Comparison of ENCODE assay signal across 1 cellular context in the genomic region with DNA sequence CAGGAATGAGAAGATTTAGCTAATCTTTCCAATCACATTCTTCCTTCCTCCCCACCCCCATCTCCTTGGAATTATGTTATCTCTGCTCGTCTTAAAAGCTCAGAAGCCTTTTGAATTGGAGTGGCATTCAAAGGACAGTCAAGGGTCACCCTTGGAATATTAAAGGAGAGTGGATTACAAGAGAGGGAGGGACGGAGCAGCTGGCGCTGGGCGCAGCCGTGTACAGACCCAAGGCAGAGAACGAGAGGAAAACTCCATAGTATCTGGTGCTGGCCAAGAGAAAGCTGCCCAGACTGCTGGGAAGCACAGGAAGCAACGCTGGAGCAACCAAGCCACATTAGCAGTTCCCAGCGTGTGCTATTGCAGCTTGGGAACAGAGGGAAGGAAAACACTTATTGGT.
TF ChIP-seq lines count a peak whose summit lies in the region.

No MANE protein-coding gene starts in this region.

TF ChIP-seq in GM23338, 12 proteins besides CTCF, POLR2A, EP300 and RAD21 (continued from another document):
- TF ChIP-seq, protein P1, sequence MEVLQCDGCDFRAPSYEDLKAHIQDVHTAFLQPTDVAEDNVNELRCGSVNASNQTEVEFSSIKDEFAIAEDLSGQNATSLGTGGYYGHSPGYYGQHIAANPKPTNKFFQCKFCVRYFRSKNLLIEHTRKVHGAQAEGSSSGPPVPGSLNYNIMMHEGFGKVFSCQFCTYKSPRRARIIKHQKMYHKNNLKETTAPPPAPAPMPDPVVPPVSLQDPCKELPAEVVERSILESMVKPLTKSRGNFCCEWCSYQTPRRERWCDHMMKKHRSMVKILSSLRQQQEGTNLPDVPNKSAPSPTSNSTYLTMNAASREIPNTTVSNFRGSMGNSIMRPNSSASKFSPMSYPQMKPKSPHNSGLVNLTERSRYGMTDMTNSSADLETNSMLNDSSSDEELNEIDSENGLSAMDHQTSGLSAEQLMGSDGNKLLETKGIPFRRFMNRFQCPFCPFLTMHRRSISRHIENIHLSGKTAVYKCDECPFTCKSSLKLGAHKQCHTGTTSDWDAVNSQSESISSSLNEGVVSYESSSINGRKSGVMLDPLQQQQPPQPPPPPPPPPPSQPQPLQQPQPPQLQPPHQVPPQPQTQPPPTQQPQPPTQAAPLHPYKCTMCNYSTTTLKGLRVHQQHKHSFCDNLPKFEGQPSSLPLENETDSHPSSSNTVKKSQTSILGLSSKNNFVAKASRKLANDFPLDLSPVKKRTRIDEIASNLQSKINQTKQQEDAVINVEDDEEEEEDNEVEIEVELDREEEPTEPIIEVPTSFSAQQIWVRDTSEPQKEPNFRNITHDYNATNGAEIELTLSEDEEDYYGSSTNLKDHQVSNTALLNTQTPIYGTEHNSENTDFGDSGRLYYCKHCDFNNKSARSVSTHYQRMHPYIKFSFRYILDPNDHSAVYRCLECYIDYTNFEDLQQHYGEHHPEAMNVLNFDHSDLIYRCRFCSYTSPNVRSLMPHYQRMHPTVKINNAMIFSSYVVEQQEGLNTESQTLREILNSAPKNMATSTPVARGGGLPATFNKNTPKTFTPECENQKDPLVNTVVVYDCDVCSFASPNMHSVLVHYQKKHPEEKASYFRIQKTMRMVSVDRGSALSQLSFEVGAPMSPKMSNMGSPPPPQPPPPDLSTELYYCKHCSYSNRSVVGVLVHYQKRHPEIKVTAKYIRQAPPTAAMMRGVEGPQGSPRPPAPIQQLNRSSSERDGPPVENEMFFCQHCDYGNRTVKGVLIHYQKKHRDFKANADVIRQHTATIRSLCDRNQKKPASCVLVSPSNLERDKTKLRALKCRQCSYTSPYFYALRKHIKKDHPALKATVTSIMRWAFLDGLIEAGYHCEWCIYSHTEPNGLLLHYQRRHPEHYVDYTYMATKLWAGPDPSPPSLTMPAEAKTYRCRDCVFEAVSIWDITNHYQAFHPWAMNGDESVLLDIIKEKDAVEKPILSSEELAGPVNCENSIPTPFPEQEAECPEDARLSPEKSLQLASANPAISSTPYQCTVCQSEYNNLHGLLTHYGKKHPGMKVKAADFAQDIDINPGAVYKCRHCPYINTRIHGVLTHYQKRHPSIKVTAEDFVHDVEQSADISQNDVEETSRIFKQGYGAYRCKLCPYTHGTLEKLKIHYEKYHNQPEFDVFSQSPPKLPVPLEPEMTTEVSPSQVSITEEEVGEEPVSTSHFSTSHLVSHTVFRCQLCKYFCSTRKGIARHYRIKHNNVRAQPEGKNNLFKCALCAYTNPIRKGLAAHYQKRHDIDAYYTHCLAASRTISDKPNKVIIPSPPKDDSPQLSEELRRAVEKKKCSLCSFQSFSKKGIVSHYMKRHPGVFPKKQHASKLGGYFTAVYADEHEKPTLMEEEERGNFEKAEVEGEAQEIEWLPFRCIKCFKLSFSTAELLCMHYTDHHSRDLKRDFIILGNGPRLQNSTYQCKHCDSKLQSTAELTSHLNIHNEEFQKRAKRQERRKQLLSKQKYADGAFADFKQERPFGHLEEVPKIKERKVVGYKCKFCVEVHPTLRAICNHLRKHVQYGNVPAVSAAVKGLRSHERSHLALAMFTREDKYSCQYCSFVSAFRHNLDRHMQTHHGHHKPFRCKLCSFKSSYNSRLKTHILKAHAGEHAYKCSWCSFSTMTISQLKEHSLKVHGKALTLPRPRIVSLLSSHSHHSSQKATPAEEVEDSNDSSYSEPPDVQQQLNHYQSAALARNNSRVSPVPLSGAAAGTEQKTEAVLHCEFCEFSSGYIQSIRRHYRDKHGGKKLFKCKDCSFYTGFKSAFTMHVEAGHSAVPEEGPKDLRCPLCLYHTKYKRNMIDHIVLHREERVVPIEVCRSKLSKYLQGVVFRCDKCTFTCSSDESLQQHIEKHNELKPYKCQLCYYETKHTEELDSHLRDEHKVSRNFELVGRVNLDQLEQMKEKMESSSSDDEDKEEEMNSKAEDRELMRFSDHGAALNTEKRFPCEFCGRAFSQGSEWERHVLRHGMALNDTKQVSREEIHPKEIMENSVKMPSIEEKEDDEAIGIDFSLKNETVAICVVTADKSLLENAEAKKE (CRISPR knock-in tag; IDR thresholded peaks at IDR 0.05), result no peak
- TF ChIP-seq CREB1 (CRISPR knock-in tag; IDR thresholded peaks at IDR 0.05; ENCODE audit: low read depth), result no peak
- TF ChIP-seq ZNF114 (CRISPR knock-in tag; IDR thresholded peaks at IDR 0.05), result no peak
- no peak for TF ChIP-seq STAT1 (IDR thresholded peaks at IDR 0.05; ENCODE audit: unreplicated experiment)
- TF ChIP-seq EZH2phosphoT487 (IDR thresholded peaks at IDR 0.05; ENCODE audit: unreplicated experiment), result no peak
TF ChIP-seq in GM23338: peak in this region for 0.
